Comparison of ENCODE assay signal across 1 cellular context in the genomic region with DNA sequence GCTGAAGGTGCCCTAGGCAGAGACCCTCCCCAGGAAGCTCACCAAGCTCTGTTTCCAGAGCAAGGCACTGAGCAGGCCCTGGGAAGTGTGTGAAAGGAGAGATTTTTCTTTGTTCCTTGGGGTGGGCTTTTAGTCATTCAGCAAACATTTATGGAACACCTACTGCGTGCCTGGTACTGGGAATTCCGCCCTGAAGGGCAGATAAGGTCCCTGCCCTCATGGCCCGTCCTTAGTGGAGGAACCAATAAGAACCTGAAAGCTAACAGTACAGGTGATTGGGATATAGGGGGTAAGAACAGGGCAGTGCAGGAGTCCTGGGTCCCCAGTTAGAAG.
TF ChIP-seq lines count a peak whose summit lies in the region.

No MANE protein-coding gene starts in this region.

TF ChIP-seq in HCT116, 20 proteins besides CTCF, POLR2A, EP300 and RAD21 (continued from another document):
- TF ChIP-seq EGR1 (IDR thresholded peaks at IDR 0.05; ENCODE audit: low read depth): no peak
- no peak for TF ChIP-seq TCF7L2 (IDR thresholded peaks at IDR 0.05; ENCODE audit: borderline replicate concordance, extremely low read depth, insufficient read depth, insufficient read length)
- TF ChIP-seq SP1 (IDR thresholded peaks at IDR 0.05; ENCODE audit: low read depth): no peak
- no peak for TF ChIP-seq EZH2phosphoT487 (IDR thresholded peaks at IDR 0.05; ENCODE audit: borderline replicate concordance)
- TF ChIP-seq ATF3 (IDR thresholded peaks at IDR 0.05): no peak
- TF ChIP-seq ELF1 (IDR thresholded peaks at IDR 0.05; ENCODE audit: borderline replicate concordance, low read depth): no peak
